Comparison of ENCODE assay signal across 12 cellular contexts in genomic region chr9:84238652-84239051, GRCh38.
DNase-seq lines count a peak whose midpoint lies in the region; ATAC-seq, FAIRE-seq and TF ChIP-seq lines count a peak whose summit lies in the region.
"Had no signal": no experiment of that assay in that cellular context is flagged by ENCODE, and none has a peak within 500 bp of the region (broad histone marks: within the 10 kb centered on the region; RNA-seq: fewer than 3 reads in every experiment).

No MANE protein-coding gene starts in this region.

- no peak overlapping the region for H3K4ac ChIP-seq in trophoblast cell (ENCODE audit: low read depth, low read length)

- H4K20me1 ChIP-seq in Karpas-422 (ENCODE audit: insufficient read depth, low read depth, low read length): no peaks in the 10 kb centered on the region
- no peaks in the 10 kb centered on the region for H4K20me1 ChIP-seq in astrocyte (ENCODE audit: insufficient read depth, low read length)

- H3K4me3 ChIP-seq in Karpas-422 (ENCODE audit: low read length) (no peak overlapping the region), astrocyte (ENCODE audit: insufficient read depth, low read depth, low read length) (no peak overlapping the region), trophoblast cell (ENCODE audit: low read depth, low read length) (no peak overlapping the region)

- H3K9me3 Mint-ChIP-seq in activated naive CD8-positive, alpha-beta T cell treated with anti-CD3 and anti-CD28 coated beads for 36 hours: peaks cover 2% of the 10 kb centered on the region
- no peaks in the 10 kb centered on the region for H3K9me3 Mint-ChIP-seq in activated naive CD8-positive, alpha-beta T cell treated with anti-CD3 and anti-CD28 coated beads, Interleukin-2, amount 50 U/mL, for 24 hours
- H3K9me3 Mint-ChIP-seq in astrocyte (ENCODE audit: unreplicated experiment): peaks cover 18% of the 10 kb centered on the region

- peak overlapping the region; percentile 71 for H2BK120ac ChIP-seq in trophoblast cell (ENCODE audit: insufficient read depth, low read length, poor library complexity)

- H4K91ac ChIP-seq in trophoblast cell (ENCODE audit: low read depth, low read length): peak overlapping the region; percentile 39

- no peak overlapping the region for H4K12ac ChIP-seq in trophoblast cell (ENCODE audit: low read depth, low read length)

- H3K27ac ChIP-seq in Karpas-422 (ENCODE audit: low read length) (no peak overlapping the region), astrocyte (ENCODE audit: low read depth, low read length) (no peak overlapping the region), trophoblast cell (ENCODE audit: low read depth, low read length) (no peak overlapping the region)

- peak overlapping the region; percentile 4 for H2BK12ac ChIP-seq in trophoblast cell (ENCODE audit: low read length)

- H3K27ac Mint-ChIP-seq in activated naive CD8-positive, alpha-beta T cell treated with anti-CD3 and anti-CD28 coated beads for 36 hours: peak overlapping the region; percentile 28
- no peak overlapping the region for H3K27ac Mint-ChIP-seq in activated naive CD8-positive, alpha-beta T cell treated with anti-CD3 and anti-CD28 coated beads, Interleukin-2, amount 50 U/mL, for 24 hours
- peak overlapping the region; percentile 2 for H3K27ac Mint-ChIP-seq in astrocyte (ENCODE audit: unreplicated experiment)

- peak overlapping the region; percentile 29 for H2BK5ac ChIP-seq in trophoblast cell (ENCODE audit: low read depth, low read length, poor library complexity)

- no peaks in the 10 kb centered on the region for H3K4me1 Mint-ChIP-seq in activated naive CD8-positive, alpha-beta T cell treated with anti-CD3 and anti-CD28 coated beads for 36 hours
- no peaks in the 10 kb centered on the region for H3K4me1 Mint-ChIP-seq in activated naive CD8-positive, alpha-beta T cell treated with anti-CD3 and anti-CD28 coated beads, Interleukin-2, amount 50 U/mL, for 24 hours
- H3K4me1 Mint-ChIP-seq in astrocyte (ENCODE audit: low read depth, unreplicated experiment): peaks cover 18% of the 10 kb centered on the region

- H2AK5ac ChIP-seq in trophoblast cell (ENCODE audit: low read length): no peak overlapping the region

- H3K79me2 ChIP-seq in Karpas-422 (ENCODE audit: low read length): no peaks in the 10 kb centered on the region
- H3K79me2 ChIP-seq in astrocyte (ENCODE audit: insufficient read depth, low read length): no peaks in the 10 kb centered on the region
- H3K79me2 ChIP-seq in trophoblast cell (ENCODE audit: control insufficient read depth, insufficient read depth, low read length, poor library complexity): no peaks in the 10 kb centered on the region

- H3K4me2 ChIP-seq in Karpas-422 (ENCODE audit: low read depth, low read length, poor library complexity, severe bottlenecking) (no peak overlapping the region), astrocyte (ENCODE audit: low read length) (no peak overlapping the region), trophoblast cell (ENCODE audit: low read length) (no peak overlapping the region)

- no peak overlapping the region for H3K18ac ChIP-seq in trophoblast cell (ENCODE audit: low read length)

- H3K14ac ChIP-seq in trophoblast cell (ENCODE audit: low read length): no peak overlapping the region

- no peaks in the 10 kb centered on the region for H3K9me3 ChIP-seq in Karpas-422 (ENCODE audit: low read length)
- no peaks in the 10 kb centered on the region for H3K9me3 ChIP-seq in astrocyte (ENCODE audit: insufficient read depth, low read depth, low read length)
- peaks cover 1% of the 10 kb centered on the region for H3K9me3 ChIP-seq in trophoblast cell (ENCODE audit: insufficient read depth, low read depth, low read length)

- no peak for ATAC-seq in activated naive CD8-positive, alpha-beta T cell treated with anti-CD3 and anti-CD28 coated beads, Interleukin-2, amount 50 U/mL, for 24 hours
- no peak for ATAC-seq in GM18867 (IDR thresholded peaks at IDR 0.05; ENCODE audit: unreplicated experiment)
- no peak for ATAC-seq in HG03378 (IDR thresholded peaks at IDR 0.05; ENCODE audit: unreplicated experiment)

- H3K4me1 ChIP-seq in Karpas-422 (ENCODE audit: low read length) (no peaks in the 10 kb centered on the region), astrocyte (ENCODE audit: insufficient read depth, low read length) (no peaks in the 10 kb centered on the region), trophoblast cell (ENCODE audit: control insufficient read depth in 1 of 2, insufficient read depth in 2 of 2, low read length in 2 of 2) (no peaks in the 10 kb centered on the region)

- no peak for TF ChIP-seq CTCF in astrocyte (IDR thresholded peaks at IDR 0.05; ENCODE audit: insufficient read depth, low read depth, low read length)

- WGBS in trophoblast cell (ENCODE audit: extremely low coverage, insufficient coverage, insufficient read length): no CpG with 5 or more reads among the region's 4 CpGs

- H3K36me3 ChIP-seq in Karpas-422 (ENCODE audit: insufficient read depth, low read length) (no peaks in the 10 kb centered on the region), astrocyte (ENCODE audit: insufficient read depth, low read length) (no peaks in the 10 kb centered on the region), trophoblast cell (ENCODE audit: control insufficient read depth in 1 of 2, insufficient read depth in 2 of 2, low read length in 2 of 2) (no peaks in the 10 kb centered on the region)

- no peaks in the 10 kb centered on the region for H3K27me3 Mint-ChIP-seq in activated naive CD8-positive, alpha-beta T cell treated with anti-CD3 and anti-CD28 coated beads for 36 hours
- H3K27me3 Mint-ChIP-seq in activated naive CD8-positive, alpha-beta T cell treated with anti-CD3 and anti-CD28 coated beads, Interleukin-2, amount 50 U/mL, for 24 hours: peaks cover 5% of the 10 kb centered on the region
- H3K27me3 Mint-ChIP-seq in astrocyte (ENCODE audit: low read depth, unreplicated experiment): peaks cover 3% of the 10 kb centered on the region

- no peaks in the 10 kb centered on the region; the same call in 1 of the 2 replicates for H3K9me2 ChIP-seq in Karpas-422 (replicated peaks; ENCODE audit: insufficient read depth, low read length)

- no peaks in the 10 kb centered on the region for H3K27me3 ChIP-seq in Karpas-422 (ENCODE audit: low read length)
- H3K27me3 ChIP-seq in astrocyte (ENCODE audit: insufficient read depth, low read length): no peaks in the 10 kb centered on the region
- H3K27me3 ChIP-seq in trophoblast cell (ENCODE audit: insufficient read depth, low read length): no peaks in the 10 kb centered on the region

- no peak overlapping the region for H3K4me3 Mint-ChIP-seq in activated naive CD8-positive, alpha-beta T cell treated with anti-CD3 and anti-CD28 coated beads for 36 hours
- H3K4me3 Mint-ChIP-seq in activated naive CD8-positive, alpha-beta T cell treated with anti-CD3 and anti-CD28 coated beads, Interleukin-2, amount 50 U/mL, for 24 hours: no peak overlapping the region
- no peak overlapping the region for H3K4me3 Mint-ChIP-seq in astrocyte (ENCODE audit: unreplicated experiment)

- H3K36me3 Mint-ChIP-seq in activated naive CD8-positive, alpha-beta T cell treated with anti-CD3 and anti-CD28 coated beads for 36 hours: no peaks in the 10 kb centered on the region
- H3K36me3 Mint-ChIP-seq in activated naive CD8-positive, alpha-beta T cell treated with anti-CD3 and anti-CD28 coated beads, Interleukin-2, amount 50 U/mL, for 24 hours (ENCODE audit: low read depth): no peaks in the 10 kb centered on the region
- H3K36me3 Mint-ChIP-seq in astrocyte (ENCODE audit: low read depth, unreplicated experiment): no peaks in the 10 kb centered on the region

- H2AFZ ChIP-seq in Karpas-422 (ENCODE audit: low read length) (no peak overlapping the region), astrocyte (ENCODE audit: low read depth, low read length) (no peak overlapping the region), trophoblast cell (ENCODE audit: insufficient read depth, low read length, poor library complexity) (no peak overlapping the region)

- H3K9ac ChIP-seq in Karpas-422 (ENCODE audit: low read length): no peak overlapping the region
- H3K9ac ChIP-seq in astrocyte (ENCODE audit: low read length): no peak overlapping the region
- H3K9ac ChIP-seq in trophoblast cell (ENCODE audit: low read length): no peak overlapping the region

- no peak overlapping the region for H3K23ac ChIP-seq in trophoblast cell (ENCODE audit: low read length)

- no peak for FAIRE-seq in astrocyte (lab: Jason Lieb, UNC)
- FAIRE-seq: GM12892 had no signal

- H3K79me1 ChIP-seq in trophoblast cell (ENCODE audit: low read length): no peaks in the 10 kb centered on the region

- no peak for DNase-seq in activated naive CD8-positive, alpha-beta T cell treated with anti-CD3 and anti-CD28 coated beads for 36 hours
- DNase-seq in activated naive CD8-positive, alpha-beta T cell treated with anti-CD3 and anti-CD28 coated beads, Interleukin-2, amount 50 U/mL, for 24 hours: no peak
- DNase-seq in Karpas-422: peak; percentile 71
- DNase-seq in astrocyte (ENCODE audit: low read depth): no peak
- DNase-seq in trophoblast cell: peak in 1 of 2 donors; percentile 34
- DNase-seq in GM03348 (ENCODE audit: low spot score): no peak
- DNase-seq: activated CD8-positive, alpha-beta memory T cell treated with anti-CD3 and anti-CD28 coated beads, Interleukin-2, amount 50 U/mL, for 48 hours; anterior cingulate cortex; C1 segment of cervical spinal cord had no signal

- no peak overlapping the region for H4K8ac ChIP-seq in trophoblast cell (ENCODE audit: low read depth, low read length)
